Comparison of ENCODE assay signal across 14 cellular contexts in the genomic region with DNA sequence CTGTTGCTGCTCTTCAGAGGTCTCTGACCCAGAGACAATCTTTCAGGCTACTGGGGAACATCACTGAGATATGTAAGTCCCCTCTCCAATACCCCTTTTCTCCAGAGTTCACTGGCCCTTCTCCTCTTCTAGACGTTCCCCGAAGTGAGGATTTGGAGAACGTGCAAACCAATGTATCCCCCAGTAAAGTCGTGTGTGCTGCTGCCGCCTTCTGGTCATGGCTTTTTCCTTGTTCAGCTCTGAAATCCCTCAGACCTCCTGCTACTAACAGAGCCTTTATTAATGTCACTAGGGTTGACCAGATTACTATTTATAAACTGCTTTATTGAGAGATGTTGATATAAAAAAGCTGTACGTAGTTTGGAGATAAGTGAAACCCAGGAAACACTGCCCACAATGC.
A peak's percentile ranks its signal among the peaks of the same experiment; 100 is the strongest.
DNase-seq lines count a peak whose midpoint lies in the region; ATAC-seq, FAIRE-seq and TF ChIP-seq lines count a peak whose summit lies in the region.
"Had no signal": no experiment of that assay in that cellular context is flagged by ENCODE, and none has a peak within 500 bp of the region (broad histone marks: within the 10 kb centered on the region; RNA-seq: fewer than 3 reads in every experiment).

No MANE protein-coding gene starts in this region.

- no peak for FAIRE-seq in HTR-8/SVneo (lab: Jason Lieb, UNC)

- no peak for ATAC-seq in HG02884 (IDR thresholded peaks at IDR 0.05; ENCODE audit: unreplicated experiment)

- TF ChIP-seq CTCF in VCaP (conservative IDR thresholded peaks at IDR 0.05), result peak; percentile 48

- DNase-seq in A172 (ENCODE audit: low spot score) (peak; percentile 56), HTR-8/SVneo (ENCODE audit: insufficient read length, low spot score) (peak; percentile 10), left kidney (ENCODE audit: low read depth, low spot score) (peak; percentile 43), ureter (ENCODE audit: low spot score) (no peak)
- DNase-seq in stimulated activated naive CD4-positive, alpha-beta T cell (lab: John Stamatoyannopoulos, UW), result no peak
- DNase-seq in activated CD4-positive, alpha-beta T cell treated with anti-CD3 and anti-CD28 coated beads, Interleukin-2, amount 50 U/mL, for 48 hours, result no peak
- DNase-seq: activated naive CD8-positive, alpha-beta T cell treated with anti-CD3 and anti-CD28 coated beads for 36 hours; DMS79 treated with DMSO at 0.1 percent for 48 hours; kidney glomerular epithelial cell; NCI-H2081 treated with DMSO at 0.1 percent for 48 hours; uterus had no signal

- H3K27ac ChIP-seq in VCaP, result no peak overlapping the region
- H3K27ac ChIP-seq: KMS-11, uterus had no signal

Comparison
In these comparisons a context has a peak if more than half of its experiments do, and no peak if none do; other contexts are left out.
1. DNase-seq: peak in A172 (single experiment), HTR-8/SVneo (single experiment) and left kidney (single experiment); none in stimulated activated naive CD4-positive, alpha-beta T cell (0 of 6), ureter (single experiment) and activated CD4-positive, alpha-beta T cell treated with anti-CD3 and anti-CD28 coated beads, Interleukin-2, amount 50 U/mL, for 48 hours (0 of 2).